ENCODE assay signal across 8 cellular contexts in the genomic region with DNA sequence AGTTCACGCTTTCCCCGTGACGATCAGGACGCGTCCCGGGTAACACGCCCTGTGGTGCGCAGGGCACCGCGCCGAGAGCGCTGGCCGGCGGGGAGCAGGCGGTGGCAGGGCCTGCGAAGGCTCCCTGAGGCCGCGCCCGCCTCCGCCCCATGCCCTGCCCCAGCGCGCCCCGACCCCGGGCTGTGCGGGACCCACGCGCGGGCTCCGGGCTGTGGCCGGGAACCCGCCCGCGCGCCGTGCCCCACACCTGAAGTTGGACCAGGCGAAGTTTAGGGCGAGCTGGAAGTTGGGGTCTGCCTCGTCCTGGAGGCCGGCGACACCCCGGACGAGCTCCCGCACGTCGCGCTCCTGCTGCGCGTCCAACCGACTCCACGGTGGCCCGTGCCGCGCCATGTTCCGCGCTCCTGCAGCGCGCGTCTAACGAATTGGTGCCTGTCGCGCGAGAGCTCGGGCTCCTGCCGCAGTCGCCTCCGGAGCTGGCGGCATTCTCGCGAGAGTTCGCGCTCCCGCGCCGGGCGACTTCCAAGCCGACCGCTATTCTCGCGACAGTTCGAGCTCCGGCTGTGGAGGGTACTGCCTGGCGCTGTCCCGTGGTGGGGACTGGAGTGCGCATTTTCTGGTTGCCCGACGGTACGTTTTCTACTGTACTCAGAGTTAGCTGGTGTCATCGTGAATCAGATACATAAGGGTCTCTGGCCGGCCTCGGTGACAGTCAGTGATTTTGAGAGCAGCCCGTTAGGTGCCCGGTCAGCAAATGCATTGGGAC.
DNase-seq lines count a peak whose midpoint lies in the region; ATAC-seq and TF ChIP-seq lines count a peak whose summit lies in the region.

TSS of gene TUBGCP5 (minus strand) at position 419 of the 766 bp plus-strand sequence. CDS start at position 393, 26 bp downstream.

- ATAC-seq in GM19328 (IDR thresholded peaks at IDR 0.05; ENCODE audit: unreplicated experiment): peak; percentile 88
- ATAC-seq in HG03469 (IDR thresholded peaks at IDR 0.05; ENCODE audit: unreplicated experiment): peak; percentile 88

- peak within 1 kb of the TSS; percentile 98 for H3K4me3 ChIP-seq in coronary artery

- no peak; the same call in 1 of the 2 replicates for TF ChIP-seq CTCF in C4-2B (conservative IDR thresholded peaks at IDR 0.05)
- no peak for TF ChIP-seq CTCF in coronary artery (IDR thresholded peaks at IDR 0.05)

- peak within 1 kb of the TSS; percentile 92 for H3K27ac ChIP-seq in C4-2B
- H3K27ac ChIP-seq in coronary artery: peak within 1 kb of the TSS; percentile 35 to 89

- DNase-seq in NCI-H526 (lab: John Stamatoyannopoulos, UW) (peak; percentile 90 to 98), coronary artery (ENCODE audit: low spot score) (peak; percentile 97), left kidney (ENCODE audit: low read depth, low spot score) (peak; percentile 99)
- DNase-seq in activated CD4-positive, alpha-beta T cell treated with anti-CD3 and anti-CD28 coated beads for 48 hours: peak; percentile 99
- peak; percentile 98 for DNase-seq in stimulated activated CD4-positive, alpha-beta T cell treated with anti-CD3 and anti-CD28 coated beads, Interleukin-1b, Interleukin-23, amount 100 ng/mL, for 48 hours

Comparison
In these comparisons a context has a peak if more than half of its experiments do, and no peak if none do; other contexts are left out.
1. Peak in every context shown above with its lines: DNase-seq, ATAC-seq, H3K4me3 ChIP-seq and H3K27ac ChIP-seq.